26 cellular contexts compared by ENCODE assay signal in the genomic region with DNA sequence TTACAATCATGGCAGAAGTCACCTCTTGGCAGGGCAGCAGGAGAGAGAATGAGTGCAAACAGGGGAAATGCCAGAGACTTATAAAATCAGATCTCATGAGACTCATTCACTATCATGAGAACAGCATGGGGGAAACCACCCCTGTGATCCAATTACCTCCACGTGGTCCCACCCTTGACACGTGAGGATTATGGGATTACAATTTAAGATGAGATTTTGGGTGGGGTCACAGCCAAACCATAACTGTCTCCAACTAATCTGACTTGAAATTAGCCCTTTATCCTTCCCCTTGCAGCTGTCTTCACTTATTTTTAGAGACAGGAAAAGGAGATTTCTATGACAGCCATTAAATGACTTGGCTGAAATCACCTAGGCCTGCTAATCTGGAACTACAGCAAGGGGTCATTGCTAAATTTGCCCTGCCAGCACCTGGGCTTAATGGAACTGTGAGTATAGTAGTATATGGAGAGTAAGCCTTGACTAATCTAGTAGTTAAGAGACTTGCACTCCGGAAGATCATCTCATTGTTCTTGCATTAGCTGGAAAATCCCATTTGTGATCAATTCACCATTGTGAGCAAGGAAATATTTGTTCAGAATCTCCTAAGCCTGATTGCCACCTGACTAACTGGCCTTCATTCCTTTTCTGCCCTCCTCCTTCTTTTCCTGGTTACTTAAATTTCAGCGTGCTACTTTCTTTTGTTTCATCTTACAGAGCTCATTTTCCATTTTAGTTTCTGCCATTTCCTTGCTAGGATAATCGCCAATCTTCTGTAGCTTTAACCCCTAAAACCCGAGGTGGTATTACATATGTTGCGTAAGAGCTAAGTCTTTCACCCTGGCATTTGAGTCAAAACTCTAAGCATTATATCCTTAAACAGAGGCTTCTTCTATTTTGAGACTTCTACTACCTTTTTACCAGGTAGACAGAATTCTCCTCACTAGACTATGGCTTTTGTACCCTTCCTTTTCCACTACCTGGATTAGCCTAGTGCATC.
DNase-seq lines count a peak whose midpoint lies in the region; ATAC-seq and TF ChIP-seq lines count a peak whose summit lies in the region.
"Had no signal": no experiment of that assay in that cellular context is flagged by ENCODE, and none has a peak within 500 bp of the region (broad histone marks: within the 10 kb centered on the region; RNA-seq: fewer than 3 reads in every experiment).

No MANE protein-coding gene starts in this region.

- no peak for TF ChIP-seq CTCF in progenitor cell of endocrine pancreas (IDR thresholded peaks at IDR 0.05; ENCODE audit: unreplicated experiment)

- H3K27ac Mint-ChIP-seq in progenitor cell of endocrine pancreas, result peak overlapping the region; percentile 91
- H3K27ac Mint-ChIP-seq: activated CD8-positive, alpha-beta T cell treated with anti-CD3 and anti-CD28 coated beads, Interleukin-2, amount 10 ng/mL, durations not matched to agents 7 days and 5 days; activated T-helper 2 cell treated with anti-CD3 and anti-CD28 coated beads, Interferon-gamma antibody, Interleukin-2, Interleukin-4, amounts not matched to agents 10 μg/mL and 5 μg/mL and 100 μg/mL, durations not matched to agents 14 hours and 24 hours and 36 hours; CD4-positive, alpha-beta memory T cell; nephron progenitor cell had no signal

- H3K4me1 Mint-ChIP-seq in progenitor cell of endocrine pancreas (ENCODE audit: low read depth), result peaks cover 16% of the 10 kb centered on the region
- H3K4me1 Mint-ChIP-seq: CD4-positive, alpha-beta memory T cell; nephron progenitor cell had no signal

- ATAC-seq in GM21529 (IDR thresholded peaks at IDR 0.05; ENCODE audit: unreplicated experiment), result no peak
- ATAC-seq: activated CD8-positive, alpha-beta T cell treated with anti-CD3 and anti-CD28 coated beads, Interleukin-2, amount 10 ng/mL, durations not matched to agents 7 days and 5 days; gastroesophageal sphincter; mucosa of descending colon; stimulated activated naive CD8-positive, alpha-beta T cell treated with anti-CD3 and anti-CD28 coated beads, Interleukin-15, Interleukin-2, amounts not matched to agents 100 U/mL and 50 U/mL, for 24 hours had no signal

- DNase-seq in NOMO-1 treated with DMSO at 0.1 percent for 48 hours (lab: John Stamatoyannopoulos, UW; ENCODE audit: unreplicated experiment) (peak; percentile 17), NOMO-1 treated with dmso at 0.1 percent for 144 hours (lab: John Stamatoyannopoulos, UW; ENCODE audit: unreplicated experiment) (no peak), NCI-H524 (lab: John Stamatoyannopoulos, UW) (peak; percentile 76 to 87), dermis blood vessel endothelial cell (peak; percentile 7), progenitor cell of endocrine pancreas (ENCODE audit: low spot score, unreplicated experiment) (no peak), RPMI8226 (no peak)
- DNase-seq in activated CD4-positive, alpha-beta T cell treated with anti-CD3 and anti-CD28 coated beads, Interleukin-2, amount 50 U/mL, for 1 hour, result no peak
- DNase-seq: activated CD4-positive, CD25-positive, alpha-beta regulatory T cell treated with anti-CD3 and anti-CD28 coated beads, Interleukin-2, amount 50 U/mL, for 72 hours; activated CD8-positive, alpha-beta T cell treated with anti-CD3 and anti-CD28 coated beads, Interleukin-2, amount 10 ng/mL, durations not matched to agents 7 days and 5 days; activated naive CD4-positive, alpha-beta T cell treated with anti-CD3 and anti-CD28 coated beads, Interleukin-2, amount 50 U/mL, for 16 hours; activated T-cell treated with anti-CD3 and anti-CD28 coated beads for 4 hours; body of pancreas; CD4-positive, alpha-beta memory T cell; dorsolateral prefrontal cortex; MM.1S; mucosa of descending colon; NCI-H1436; NCI-H2081 treated with DMSO at 0.1 percent for 48 hours; NCI-H2227 treated with DMSO at 0.1 percent for 48 hours; nephron progenitor cell; pancreas; stimulated activated naive CD8-positive, alpha-beta T cell treated with anti-CD3 and anti-CD28 coated beads, Interleukin-15, Interleukin-2, amounts not matched to agents 100 U/mL and 50 U/mL, for 24 hours; testis had no signal

- peaks cover 12% of the 10 kb centered on the region for H3K36me3 Mint-ChIP-seq in progenitor cell of endocrine pancreas (ENCODE audit: insufficient read depth)
- H3K36me3 Mint-ChIP-seq: CD4-positive, alpha-beta memory T cell had no signal

- no peaks in the 10 kb centered on the region for H3K27me3 Mint-ChIP-seq in progenitor cell of endocrine pancreas

- no peak overlapping the region for H3K4me3 Mint-ChIP-seq in progenitor cell of endocrine pancreas (ENCODE audit: low read depth)
- H3K4me3 Mint-ChIP-seq: activated CD8-positive, alpha-beta T cell treated with anti-CD3 and anti-CD28 coated beads, Interleukin-2, amount 10 ng/mL, durations not matched to agents 7 days and 5 days; CD4-positive, alpha-beta memory T cell; nephron progenitor cell had no signal

- H3K9me3 Mint-ChIP-seq in progenitor cell of endocrine pancreas (ENCODE audit: low read depth), result peaks cover 44% of the 10 kb centered on the region
- H3K9me3 Mint-ChIP-seq: activated T-helper 2 cell treated with anti-CD3 and anti-CD28 coated beads, Interferon-gamma antibody, Interleukin-2, Interleukin-4, amounts not matched to agents 10 μg/mL and 5 μg/mL and 100 μg/mL, durations not matched to agents 14 hours and 24 hours and 36 hours had no signal

Comparison
In these comparisons a context has a peak if more than half of its experiments do, and no peak if none do; other contexts are left out.
1. DNase-seq: peak in NOMO-1 treated with DMSO at 0.1 percent for 48 hours (single experiment), NCI-H524 (2 of 2) and dermis blood vessel endothelial cell (single experiment); none in NOMO-1 treated with dmso at 0.1 percent for 144 hours (single experiment), progenitor cell of endocrine pancreas (single experiment), RPMI8226 (single experiment) and activated CD4-positive, alpha-beta T cell treated with anti-CD3 and anti-CD28 coated beads, Interleukin-2, amount 50 U/mL, for 1 hour (single experiment).